10 cellular contexts compared by ENCODE assay signal in the genomic region with DNA sequence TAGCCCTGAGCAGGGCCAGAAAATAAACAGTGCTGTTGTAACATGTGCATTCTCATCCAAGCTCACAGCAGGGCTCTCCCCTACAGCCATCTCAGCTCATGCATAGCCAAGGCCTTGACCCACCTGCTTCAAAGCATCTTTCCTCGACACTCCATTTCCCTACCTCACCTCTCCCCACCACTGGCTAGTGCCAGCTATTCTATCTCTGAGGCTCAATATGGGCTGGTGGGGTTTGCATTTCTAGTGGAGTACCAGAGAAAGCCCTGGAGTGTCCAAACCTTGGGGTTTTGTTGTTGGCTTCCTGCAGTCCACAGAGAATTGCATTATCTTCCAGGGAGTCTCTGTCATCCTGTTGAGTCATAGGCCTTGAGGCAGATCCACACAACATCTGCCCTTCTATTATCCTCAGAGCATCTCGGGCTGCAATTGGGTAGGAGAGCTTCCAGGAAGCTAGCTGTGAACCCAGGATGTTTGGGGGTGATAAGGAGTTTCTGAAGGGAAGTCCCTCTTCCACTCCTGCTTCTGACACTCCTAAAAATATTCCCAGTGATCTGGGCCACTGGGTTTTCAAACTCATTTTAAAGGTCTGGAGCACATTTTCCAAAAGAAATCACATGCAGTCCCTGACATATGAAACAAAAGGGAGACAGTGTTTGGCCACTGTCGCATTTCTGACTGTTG. TPM values are rescaled to one million over a fixed set of nuclear protein-coding genes. Genes with fewer than 3 reads are reported as not detected.
DNase-seq lines count a peak whose midpoint lies in the region; ATAC-seq and TF ChIP-seq lines count a peak whose summit lies in the region.
"Had no signal": no experiment of that assay in that cellular context is flagged by ENCODE, and none has a peak within 500 bp of the region (broad histone marks: within the 10 kb centered on the region; RNA-seq: fewer than 3 reads in every experiment).

No MANE protein-coding gene starts in this region.

- intact Hi-C loops in dorsolateral prefrontal cortex (cut with DNase I), result no loop called here
- intact Hi-C loops in activated CD8-positive, alpha-beta T cell treated with anti-CD3 and anti-CD28 coated beads for 36 hours (cut with micrococcal nuclease), result no loop called here

- H3K27me3 Mint-ChIP-seq in activated CD8-positive, alpha-beta T cell treated with anti-CD3 and anti-CD28 coated beads for 36 hours, result no peaks in the 10 kb centered on the region

- ATAC-seq in GM21528 (IDR thresholded peaks at IDR 0.05; ENCODE audit: low FRiP score, unreplicated experiment) (no peak), GM21390 (IDR thresholded peaks at IDR 0.05; ENCODE audit: unreplicated experiment) (no peak)
- no peak for ATAC-seq in activated CD8-positive, alpha-beta T cell treated with anti-CD3 and anti-CD28 coated beads for 36 hours

- H3K4me1 Mint-ChIP-seq in activated CD8-positive, alpha-beta T cell treated with anti-CD3 and anti-CD28 coated beads for 36 hours (ENCODE audit: low read depth), result peaks cover 4% of the 10 kb centered on the region

- H3K9me3 Mint-ChIP-seq in activated CD8-positive, alpha-beta T cell treated with anti-CD3 and anti-CD28 coated beads for 36 hours, result no peaks in the 10 kb centered on the region

- no peaks in the 10 kb centered on the region for H3K27me3 ChIP-seq in dorsolateral prefrontal cortex

- TF ChIP-seq CTCF in C4-2B (conservative IDR thresholded peaks at IDR 0.05) (no peak), dorsolateral prefrontal cortex (IDR thresholded peaks at IDR 0.05 in 54 of 56, conservative IDR thresholded peaks at IDR 0.05 in 2 of 56; ENCODE audit: low read depth in 1 of 56, partially characterized antibody in 56 of 56) (no peak)
- TF ChIP-seq CTCF in activated CD8-positive, alpha-beta T cell treated with anti-CD3 and anti-CD28 coated beads for 36 hours (IDR thresholded peaks at IDR 0.05), result no peak

- peak; percentile 53 for DNase-seq in NCI-H460 (ENCODE audit: extremely low read depth, low read depth)
- peak in 3 of 10 donors; percentile 36 to 49 (median 40) for DNase-seq in dorsolateral prefrontal cortex
- DNase-seq in myocyte (ENCODE audit: low read depth), result peak; percentile 53
- DNase-seq in hepatic stellate cell (ENCODE audit: low spot score), result no peak
- no peak for DNase-seq in activated CD8-positive, alpha-beta T cell treated with anti-CD3 and anti-CD28 coated beads for 36 hours

- H3K4me3 Mint-ChIP-seq in activated CD8-positive, alpha-beta T cell treated with anti-CD3 and anti-CD28 coated beads for 36 hours, result no peak overlapping the region

- POLR2A ChIA-PET in activated CD8-positive, alpha-beta T cell treated with anti-CD3 and anti-CD28 coated beads for 36 hours (lab: Charles Lee), result no interaction called here

- H3K36me3 Mint-ChIP-seq in activated CD8-positive, alpha-beta T cell treated with anti-CD3 and anti-CD28 coated beads for 36 hours (ENCODE audit: low read depth), result no peaks in the 10 kb centered on the region

- CTCF ChIA-PET in activated CD8-positive, alpha-beta T cell treated with anti-CD3 and anti-CD28 coated beads for 36 hours (lab: Charles Lee), result no interaction called here

- H3K27ac ChIP-seq in C4-2B (peak overlapping the region; percentile 20; the same call in 1 of the 2 replicates), dorsolateral prefrontal cortex (peak overlapping the region in 47 of 59 donors; percentile 0 to 73 (median 45))
- H3K27ac ChIP-seq: cardiac muscle cell, SK-N-MC had no signal

- no peak overlapping the region for H3K27ac Mint-ChIP-seq in activated CD8-positive, alpha-beta T cell treated with anti-CD3 and anti-CD28 coated beads for 36 hours

- no peak overlapping the region for H3K4me3 ChIP-seq in dorsolateral prefrontal cortex
- H3K4me3 ChIP-seq: cardiac muscle cell, SK-N-MC had no signal

RNA-seq across cellular contexts. Expression of gene AMOTL1, which starts 36.1 kb away (rescaled TPM):
- total RNA-seq in NCI-H460 (2014; rRNA removed; shearing (Covaris generic)), result 8.8 and 10.1 TPM in 2 replicates
- polyA plus RNA-seq in NCI-H460 (2014; cell fraction: nucleus; rRNA removed), result 3.8 and 4.0 TPM in 2 replicates
- 10 to 100 TPM; 13.5 to 35.0 (median 20.8) TPM for total RNA-seq in dorsolateral prefrontal cortex
- 69.4 and 77.3 TPM in 2 replicates for total RNA-seq in myocyte
- polyA plus RNA-seq in myocyte (2012), result 20.2 TPM
- total RNA-seq in activated CD8-positive, alpha-beta T cell treated with anti-CD3 and anti-CD28 coated beads for 36 hours, result 1 to 10 TPM; 1.5 to 1.7 TPM

Comparison
In these comparisons a context has a peak if more than half of its experiments do, and no peak if none do; other contexts are left out.
1. DNase-seq: peak in NCI-H460 (single experiment) and myocyte (single experiment); none in hepatic stellate cell (single experiment) and activated CD8-positive, alpha-beta T cell treated with anti-CD3 and anti-CD28 coated beads for 36 hours (single experiment).